24 cellular contexts compared by ENCODE assay signal in genomic region chrX:133475521-133475920, GRCh38.
DNase-seq lines count a peak whose midpoint lies in the region; ATAC-seq and TF ChIP-seq lines count a peak whose summit lies in the region.
"Had no signal": no experiment of that assay in that cellular context is flagged by ENCODE, and none has a peak within 500 bp of the region (broad histone marks: within the 10 kb centered on the region; RNA-seq: fewer than 3 reads in every experiment).

No MANE protein-coding gene starts in this region.

- no peaks in the 10 kb centered on the region for H3K79me1 ChIP-seq in mesenchymal stem cell (replicated peaks; ENCODE audit: low read length, poor library complexity, severe bottlenecking)

- no peaks in the 10 kb centered on the region for H3K36me3 Mint-ChIP-seq in chondrocyte (ENCODE audit: low read depth)
- H3K36me3 Mint-ChIP-seq: CD4-positive, alpha-beta memory T cell had no signal

- H3K27me3 ChIP-seq in heart left ventricle (peaks cover 0 to 8% (median 0%) of the 10 kb centered on the region in 9 donors), mesenchymal stem cell (ENCODE audit: control insufficient read depth in 1 of 2, insufficient read depth in 1 of 2, low read length in 2 of 2) (peaks cover 0 to 2% of the 10 kb centered on the region in 2 experiments), uterus (no peaks in the 10 kb centered on the region)
- H3K27me3 ChIP-seq: Peyer's patch, SJSA1 had no signal

- H3K9me3 ChIP-seq in heart left ventricle (no peaks in the 10 kb centered on the region), mesenchymal stem cell (ENCODE audit: control insufficient read depth, low read length) (no peaks in the 10 kb centered on the region), uterus (no peaks in the 10 kb centered on the region)
- H3K9me3 ChIP-seq: BLaER1 treated with 17β-estradiol and CSF1 and Interleukin-3, amounts not matched to agents 10 nM and 100 nM; Caco-2; Peyer's patch; SJSA1 had no signal

- H3K23ac ChIP-seq in mesenchymal stem cell (ENCODE audit: low read length in 2 of 2) = no peak overlapping the region

- TF ChIP-seq POLR2A in heart left ventricle (IDR thresholded peaks at IDR 0.05) = no peak
- TF ChIP-seq POLR2A in uterus (IDR thresholded peaks at IDR 0.05) = no peak

- DNase-seq in chondrocyte (ENCODE audit: low spot score) (no peak), heart left ventricle (peak in 3 of 5 donors; percentile 21 to 46 (median 24)), mesenchymal stem cell (peak; percentile 29), uterus (peak; percentile 40 to 51), EL (no peak), NCI-H1105 (lab: John Stamatoyannopoulos, UW) (no peak)
- DNase-seq: Caco-2; CD4-positive, alpha-beta memory T cell; DMS 273 treated with DMSO at 0.1 percent for 48 hours; DND-41; HCEC 1CT; IMR-90; NCI-H1105 treated with DMSO at 0.1 percent for 48 hours; NCI-H2029 treated with DMSO at 0.1 percent for 48 hours; NCI-H2171; NCI-H345; NCI-H524 treated with DMSO at 0.1 percent for 48 hours; NCI-H82; Peyer's patch had no signal

- H2BK5ac ChIP-seq in mesenchymal stem cell (ENCODE audit: low read depth, low read length, poor library complexity, severe bottlenecking) = no peak overlapping the region

- no peak overlapping the region for H4K8ac ChIP-seq in mesenchymal stem cell (ENCODE audit: low read length)

- H3K27ac Mint-ChIP-seq in chondrocyte (ENCODE audit: unreplicated experiment) = peak overlapping the region; percentile 86
- H3K27ac Mint-ChIP-seq: CD4-positive, alpha-beta memory T cell; GM23338 had no signal

- H3K36me3 ChIP-seq in heart left ventricle (no peaks in the 10 kb centered on the region), mesenchymal stem cell (ENCODE audit: control insufficient read depth in 1 of 2, insufficient read depth in 2 of 2, low read depth in 1 of 2, low read length in 2 of 2) (no peaks in the 10 kb centered on the region), uterus (no peaks in the 10 kb centered on the region)
- H3K36me3 ChIP-seq: BLaER1 treated with 17β-estradiol and CSF1 and Interleukin-3, amounts not matched to agents 10 nM and 100 nM; Peyer's patch; SJSA1 had no signal

- no peak overlapping the region for H2AFZ ChIP-seq in mesenchymal stem cell (ENCODE audit: low read depth, low read length)
- H2AFZ ChIP-seq: GM23338 had no signal

- H2BK12ac ChIP-seq in mesenchymal stem cell (ENCODE audit: low read length in 2 of 2) = no peak overlapping the region

- H3K4me2 ChIP-seq in mesenchymal stem cell (ENCODE audit: low read length, poor library complexity, severe bottlenecking) = no peak overlapping the region
- H3K4me2 ChIP-seq: BLaER1 treated with 17β-estradiol and CSF1 and Interleukin-3, amounts not matched to agents 10 nM and 100 nM; GM23338; KMS-11 had no signal

- H3K9ac ChIP-seq in mesenchymal stem cell (ENCODE audit: low read length) = no peak overlapping the region
- H3K9ac ChIP-seq: BLaER1 treated with 17β-estradiol and CSF1 and Interleukin-3, amounts not matched to agents 10 nM and 100 nM; KMS-11 had no signal

- ATAC-seq in heart left ventricle = peak; percentile 49 to 81 (median 72)
- no peak for ATAC-seq in HG02852 (IDR thresholded peaks at IDR 0.05; ENCODE audit: unreplicated experiment)
- ATAC-seq: GM23338 had no signal

- no peak overlapping the region for H4K91ac ChIP-seq in mesenchymal stem cell (ENCODE audit: low read length)

- H3K4me1 ChIP-seq in heart left ventricle (no peaks in the 10 kb centered on the region), mesenchymal stem cell (ENCODE audit: control insufficient read depth, insufficient read depth, low read depth, low read length) (no peaks in the 10 kb centered on the region), uterus (no peaks in the 10 kb centered on the region)
- H3K4me1 ChIP-seq: BLaER1 treated with 17β-estradiol and CSF1 and Interleukin-3, amounts not matched to agents 10 nM and 100 nM; Caco-2; Peyer's patch; SJSA1 had no signal

- no peak overlapping the region for H3K14ac ChIP-seq in mesenchymal stem cell (ENCODE audit: low read length in 2 of 2)

- TF ChIP-seq CTCF in chondrocyte (IDR thresholded peaks at IDR 0.05) (peak; percentile 21), heart left ventricle (IDR thresholded peaks at IDR 0.05) (no peak), uterus (IDR thresholded peaks at IDR 0.05) (peak in 1 of 4 experiments; percentile 6)

- H2BK15ac ChIP-seq in mesenchymal stem cell (ENCODE audit: low read depth, poor library complexity, severe bottlenecking) = no peak overlapping the region

- no peak overlapping the region for H3K4me3 Mint-ChIP-seq in chondrocyte (ENCODE audit: unreplicated experiment)
- H3K4me3 Mint-ChIP-seq: CD4-positive, alpha-beta memory T cell; GM23338 had no signal

- no peak overlapping the region for H3K18ac ChIP-seq in mesenchymal stem cell (ENCODE audit: low read depth in 1 of 2, low read length in 2 of 2)

- H3K4me1 Mint-ChIP-seq in chondrocyte (ENCODE audit: low read depth) = peaks cover 44% of the 10 kb centered on the region
- H3K4me1 Mint-ChIP-seq: CD4-positive, alpha-beta memory T cell had no signal

- H3K4ac ChIP-seq in mesenchymal stem cell (ENCODE audit: low read depth in 1 of 2, low read length in 2 of 2) = no peak overlapping the region

- H3K4me3 ChIP-seq in heart left ventricle (no peak overlapping the region), mesenchymal stem cell (ENCODE audit: insufficient read depth in 1 of 2, low read depth in 1 of 2, low read length in 2 of 2) (no peak overlapping the region), uterus (no peak overlapping the region)
- H3K4me3 ChIP-seq: BLaER1 treated with 17β-estradiol and CSF1 and Interleukin-3, amounts not matched to agents 10 nM and 100 nM; GM23338; Peyer's patch; SJSA1 had no signal

- 73 to 88% (median 79%) methylated on average over 1 of the region's 1 CpG for WGBS in heart left ventricle, 4 donors
- no CpG with 5 or more reads among the region's 1 CpG for WGBS in mesenchymal stem cell

- peak overlapping the region in 3 of 12 donors; percentile 29 to 43 (median 42) for H3K27ac ChIP-seq in heart left ventricle
- H3K27ac ChIP-seq in mesenchymal stem cell (ENCODE audit: low read length, poor library complexity, severe bottlenecking) = no peak overlapping the region
- peak overlapping the region in 1 of 2 donors; percentile 34 for H3K27ac ChIP-seq in uterus
- H3K27ac ChIP-seq: BLaER1 treated with 17β-estradiol and CSF1 and Interleukin-3, amounts not matched to agents 10 nM and 100 nM; KMS-11; Peyer's patch; SJSA1 had no signal

- no peaks in the 10 kb centered on the region for H3K27me3 Mint-ChIP-seq in chondrocyte (ENCODE audit: low read depth)

- intact Hi-C loops in heart left ventricle (cut with DNase I) = no loop called here
- intact Hi-C loops in uterus (cut with DNase I; ENCODE audit: low total_unique reads) = no loop called here

- no peaks in the 10 kb centered on the region for H3K9me3 Mint-ChIP-seq in chondrocyte (ENCODE audit: low read depth)
- H3K9me3 Mint-ChIP-seq: GM23338 had no signal

- no peak overlapping the region for H2AK5ac ChIP-seq in mesenchymal stem cell (ENCODE audit: low read length, severe bottlenecking)

- H2BK120ac ChIP-seq in mesenchymal stem cell (ENCODE audit: low read depth, low read length) = no peak overlapping the region

Comparison
In these comparisons a context has a peak if more than half of its experiments do, and no peak if none do; other contexts are left out.
1. DNase-seq: peak in heart left ventricle (3 of 5), mesenchymal stem cell (single experiment) and uterus (2 of 2); none in chondrocyte (single experiment), EL (single experiment) and NCI-H1105 (single experiment).